22 cellular contexts compared by ENCODE assay signal in the genomic region with DNA sequence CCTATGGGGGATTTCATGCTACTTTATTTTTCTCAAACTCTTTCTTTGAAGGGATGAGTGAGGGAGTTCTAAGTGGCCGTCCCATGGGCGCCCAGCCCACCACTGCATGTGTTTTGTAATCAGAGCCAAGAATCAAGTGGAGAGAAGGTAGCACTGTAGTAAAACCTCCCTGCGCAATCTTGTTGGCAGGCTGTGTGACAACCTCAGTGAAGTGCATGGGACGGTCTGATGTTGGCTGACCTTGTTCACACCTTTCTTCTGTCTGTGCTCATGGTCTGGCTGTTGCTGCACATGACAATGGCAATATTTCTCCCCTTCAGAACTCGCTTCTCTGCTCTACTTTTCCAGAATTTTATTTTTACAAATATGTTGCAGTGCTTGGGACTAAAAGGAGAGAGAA.
"Had no signal": no experiment of that assay in that cellular context is flagged by ENCODE, and none has a peak within 500 bp of the region (broad histone marks: within the 10 kb centered on the region; RNA-seq: fewer than 3 reads in every experiment).

No MANE protein-coding gene starts in this region.

- ATAC-seq: Panc1, PC-3 had no signal

- H3K9me3 ChIP-seq: MG63, SK-N-SH had no signal

- H3K4me3 ChIP-seq: MG63 had no signal

- DNase-seq: Karpas-422; KG1; MG63; NCI-H1092; NCI-H1105 treated with DMSO at 0.1 percent for 48 hours; NCI-H1417 treated with DMSO at 0.1 percent for 48 hours; NCI-H146; NCI-H1694 treated with DMSO at 0.1 percent for 48 hours; NCI-H1930; NCI-H2081; NCI-H2107; NCI-H2171 treated with DMSO at 0.1 percent for 48 hours; NCI-H345; NCI-H524; NCI-H526 treated with DMSO at 0.1 percent for 48 hours; NCI-H748 treated with DMSO at 0.1 percent for 48 hours; NK-92 treated with Interleukin-12 subunit alpha and Interleukin-12 subunit beta, amount 100 ng/mL, for 24 hours; PC-3; SHP77; SK-N-SH had no signal

- H3K36me3 ChIP-seq: MG63 had no signal

- H3K4me2 ChIP-seq: SK-N-SH had no signal

- H3K27me3 ChIP-seq: MG63 had no signal

- H3K27ac ChIP-seq: RWPE1 had no signal

- H3K9ac ChIP-seq: SK-N-SH had no signal
